In the genomic region with DNA sequence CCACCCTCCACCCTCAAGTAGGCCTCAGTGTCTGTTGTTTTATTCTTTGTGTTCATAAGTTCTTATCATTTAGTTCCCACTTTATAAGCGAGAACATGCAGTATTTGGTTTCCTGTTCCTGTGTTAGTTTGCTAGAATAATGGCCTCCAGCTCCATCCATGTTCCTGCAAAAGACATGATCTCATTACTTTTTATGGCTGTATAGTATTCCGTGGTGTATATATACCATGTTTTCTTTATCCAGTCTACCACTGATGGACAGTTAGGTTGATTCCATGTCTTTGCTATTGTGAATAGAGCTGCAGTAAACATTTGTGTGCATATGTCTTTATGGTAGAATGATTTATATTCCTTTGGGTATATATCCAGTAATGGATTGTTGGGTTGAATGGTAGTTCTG, we compare ENCODE assay signal across 3 cellular contexts.
DNase-seq lines count a peak whose midpoint lies in the region; ATAC-seq, FAIRE-seq and TF ChIP-seq lines count a peak whose summit lies in the region.
"Not testable (repeated sequence)": the region's sequence is repeated elsewhere in the genome, so short reads cannot be mapped to it uniquely, and the experiment has no call there.

No MANE protein-coding gene starts in this region.

- H3K9me1 ChIP-seq in K562 (ENCODE audit: control insufficient read depth, insufficient read depth, low read length) = not testable (repeated sequence)

- H3K9me3 ChIP-seq in HEK293 (ENCODE audit: control insufficient read depth, insufficient read depth, low read depth, low read length); K562 (replicated peaks; ENCODE audit: control insufficient read depth, insufficient read depth, low read depth, low read length); neural cell (ENCODE audit: low read length): not testable (repeated sequence)

- WGBS in K562 (ENCODE audit: insufficient coverage, low coverage, missing lambda C conversion rate) = 86% methylated on average over 2 of the region's 2 CpGs

- H3K4me2 ChIP-seq in K562 (ENCODE audit: insufficient read depth, low read length); neural cell (ENCODE audit: low read length): not testable (repeated sequence)

- not testable (repeated sequence) for H3K4me1 ChIP-seq in HEK293 (ENCODE audit: control insufficient read depth, insufficient read depth, low read length); K562 (replicated peaks in 1 of 2; ENCODE audit: control insufficient read depth in 2 of 2, insufficient read depth in 2 of 2, low read length in 2 of 2)

- CTCF ChIA-PET in HEK293 (lab: Yijun Ruan, JAX); K562 (lab: Yijun Ruan, JAX; ENCODE audit: low intra/inter-chr PET ratio): not testable (repeated sequence)

- TF ChIP-seq CTCF in HEK293 (tag by site-specific recombination; IDR thresholded peaks at IDR 0.05); K562 (IDR thresholded peaks at IDR 0.05 in 2 of 3, conservative IDR thresholded peaks at IDR 0.05 in 1 of 3; ENCODE audit: insufficient read depth in 2 of 3, low read depth in 1 of 3, low read length in 3 of 3); neural cell (IDR thresholded peaks at IDR 0.05; ENCODE audit: poor library complexity, severe bottlenecking): not testable (repeated sequence)

- H4K20me1 ChIP-seq in K562 (replicated peaks; ENCODE audit: control insufficient read depth, insufficient read depth, low read length); neural cell (ENCODE audit: insufficient read depth): not testable (repeated sequence)

- not testable (repeated sequence) for H3K36me3 ChIP-seq in HEK293 (ENCODE audit: control insufficient read depth in 2 of 2, insufficient read depth in 1 of 2, low read length in 2 of 2); K562 (ENCODE audit: control insufficient read depth, insufficient read depth, low read length); neural cell (ENCODE audit: insufficient read depth, low read length)

- not testable (repeated sequence) for FAIRE-seq in K562 (lab: Jason Lieb, UNC)

- TF ChIP-seq POLR2A in K562 (conservative IDR thresholded peaks at IDR 0.05) = not testable (repeated sequence)

- H2AFZ ChIP-seq in K562 (ENCODE audit: low read depth, low read length); neural cell (ENCODE audit: low read depth, low read length): not testable (repeated sequence)

- in situ Hi-C loops in K562 (cut with MboI) = not testable (repeated sequence)

- H3K9me2 ChIP-seq in neural cell (ENCODE audit: insufficient read depth, low read length) = not testable (repeated sequence)

- not testable (repeated sequence) for DNase-seq in K562 (ENCODE audit: extremely low read depth in 1 of 4, low spot score in 3 of 4)

- H3K4me3 ChIP-seq in HEK293 (ENCODE audit: low read depth, low read length); K562; neural cell (ENCODE audit: low read length): not testable (repeated sequence)

- H3K27ac ChIP-seq in HEK293 (ENCODE audit: extremely low read depth, low read depth, low read length); K562 (ENCODE audit: extremely low read depth, low read depth, low read length): not testable (repeated sequence)
- H3K27ac ChIP-seq in neural cell (ENCODE audit: low read length) = peak overlapping the region; percentile 98

- ATAC-seq in K562 = not testable (repeated sequence)

- POLR2A ChIA-PET in HEK293 (lab: Yijun Ruan, JAX); K562 (lab: Yijun Ruan, JAX): not testable (repeated sequence)

- TF ChIP-seq RAD21 in K562 (CRISPR knock-in tag; conservative IDR thresholded peaks at IDR 0.05 in 1 of 2, IDR thresholded peaks at IDR 0.05 in 1 of 2); neural cell (conservative IDR thresholded peaks at IDR 0.05): not testable (repeated sequence)

- H3K79me2 ChIP-seq in K562 (ENCODE audit: control insufficient read depth, insufficient read depth, low read length); neural cell (replicated peaks; ENCODE audit: insufficient read depth, low read length): not testable (repeated sequence)

- peaks cover 20% of the 10 kb centered on the region for H3F3A ChIP-seq in neural cell (ENCODE audit: insufficient read depth, low read length, poor library complexity, severe bottlenecking)

- intact Hi-C loops in K562 (cut with micrococcal nuclease) = not testable (repeated sequence)

- not testable (repeated sequence) for TF ChIP-seq EP300 in K562 (IDR thresholded peaks at IDR 0.05; ENCODE audit: low read length); neural cell (conservative IDR thresholded peaks at IDR 0.05; ENCODE audit: poor library complexity, severe bottlenecking)

- H3K27me3 ChIP-seq in K562 (ENCODE audit: control insufficient read depth in 2 of 2, insufficient read depth in 2 of 2, low read length in 2 of 2); neural cell (ENCODE audit: insufficient read depth, low read depth, low read length): not testable (repeated sequence)

- H3K9ac ChIP-seq in K562 (ENCODE audit: insufficient read depth in 1 of 2, low read depth in 2 of 2, low read length in 2 of 2); neural cell (ENCODE audit: low read length): not testable (repeated sequence)

- BruUV-seq in K562 (replicated peaks; lab: Mats Ljungman, UMichigan) = not testable (repeated sequence)

TF ChIP-seq in HEK293, 187 proteins besides CTCF, POLR2A, EP300 and RAD21:
- peak; percentile 36; the same call in 1 of the 2 replicates for TF ChIP-seq ZNF146 (tag by site-specific recombination; IDR thresholded peaks at IDR 0.05)

TF ChIP-seq in K562, 482 proteins besides CTCF, POLR2A, EP300 and RAD21:
- peak; percentile 61 for TF ChIP-seq RBM25 (IDR thresholded peaks at IDR 0.05; ENCODE audit: low read depth, low read length, severe bottlenecking)
- TF ChIP-seq BCOR (IDR thresholded peaks at IDR 0.05) = peak; percentile 61
- peak in 1 of 2 experiments; percentile 45; a peak in 1 of 4 replicates for TF ChIP-seq KDM1A (IDR thresholded peaks at IDR 0.05)
- TF ChIP-seq ZNF146 (CRISPR knock-in tag; IDR thresholded peaks at IDR 0.05; ENCODE audit: unreplicated experiment) = peak; percentile 98
- TF ChIP-seq, protein P1, sequence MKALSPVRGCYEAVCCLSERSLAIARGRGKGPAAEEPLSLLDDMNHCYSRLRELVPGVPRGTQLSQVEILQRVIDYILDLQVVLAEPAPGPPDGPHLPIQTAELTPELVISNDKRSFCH (CRISPR knock-in tag; IDR thresholded peaks at IDR 0.05) = not testable (repeated sequence)
- TF ChIP-seq, protein P1 (tag; IDR thresholded peaks at IDR 0.05) = 0 out of 2 replicates have a peak, but pooled peaks have one; percentile 33
